In genomic region chr19:28234637-28235036, GRCh38 we compare ENCODE assay signal across 24 cellular contexts.
DNase-seq lines count a peak whose midpoint lies in the region; ATAC-seq and TF ChIP-seq lines count a peak whose summit lies in the region.
"Had no signal": no experiment of that assay in that cellular context is flagged by ENCODE, and none has a peak within 500 bp of the region (broad histone marks: within the 10 kb centered on the region; RNA-seq: fewer than 3 reads in every experiment).

No MANE protein-coding gene starts in this region.

- peak; percentile 52; the same call in 2 of the 3 replicates for ATAC-seq in RWPE2 (ENCODE audit: low read depth)
- no peak for ATAC-seq in GM21576 (IDR thresholded peaks at IDR 0.05; ENCODE audit: unreplicated experiment)
- ATAC-seq in HG03354 (IDR thresholded peaks at IDR 0.05; ENCODE audit: poor library complexity, severe bottlenecking, unreplicated experiment), result no peak
- ATAC-seq: activated naive CD8-positive, alpha-beta T cell treated with anti-CD3 and anti-CD28 coated beads, Interleukin-2, amount 50 U/mL, for 24 hours; K562; natural killer cell had no signal

- TF ChIP-seq CTCF in RWPE2 (IDR thresholded peaks at IDR 0.05; ENCODE audit: poor library complexity, severe bottlenecking), result no peak

- H3K4me3 ChIP-seq in RWPE2 (ENCODE audit: severe bottlenecking), result no peak overlapping the region
- H3K4me3 ChIP-seq: BLaER1, heart left ventricle, K562, skin epidermis, tibial nerve had no signal

- H3K27me3 ChIP-seq in RWPE2 (ENCODE audit: insufficient read depth, poor library complexity, severe bottlenecking), result peaks cover 40% of the 10 kb centered on the region
- H3K27me3 ChIP-seq: BLaER1, tibial nerve had no signal

- H3K4me1 ChIP-seq in RWPE2 (ENCODE audit: insufficient read depth, poor library complexity, severe bottlenecking), result no peaks in the 10 kb centered on the region
- H3K4me1 ChIP-seq: BLaER1, heart left ventricle, parathyroid adenoma, tibial nerve had no signal

- DNase-seq in ELF-1 (ENCODE audit: low read depth, low spot score) (peak; percentile 36), RWPE2 (ENCODE audit: low spot score) (no peak), glomerular visceral epithelial cell (ENCODE audit: extremely low spot score) (peak; percentile 69), retina (peak; percentile 43), NCI-H1694 (lab: John Stamatoyannopoulos, UW) (no peak), HUDEP-2 (lab: John Stamatoyannopoulos, UW; ENCODE audit: unreplicated experiment in 76 of 76) (no peak)
- DNase-seq: activated CD4-positive, CD25-positive, alpha-beta regulatory T cell treated with anti-CD3 and anti-CD28 coated beads, Interleukin-2, amount 50 U/mL, for 72 hours; activated naive CD8-positive, alpha-beta T cell treated with anti-CD3 and anti-CD28 coated beads, Interleukin-2, amount 50 U/mL, for 24 hours; caudate nucleus; effector memory CD4-positive, alpha-beta T cell; immature natural killer cell; mammary epithelial cell; natural killer cell; NCI-H1694 treated with DMSO at 0.1 percent for 48 hours; NCI-H2227 treated with DMSO at 0.1 percent for 48 hours; NCI-H82 had no signal

- no peak overlapping the region for H3K27ac ChIP-seq in RWPE2 (ENCODE audit: poor library complexity, severe bottlenecking)
- H3K27ac ChIP-seq: BLaER1, heart left ventricle, parathyroid adenoma, skin epidermis, tibial nerve had no signal

- H3K9me3 ChIP-seq in RWPE2 (ENCODE audit: severe bottlenecking), result no peaks in the 10 kb centered on the region
- H3K9me3 ChIP-seq: BLaER1, heart left ventricle, tibial nerve had no signal

- no peaks in the 10 kb centered on the region for H3K36me3 ChIP-seq in RWPE2 (ENCODE audit: low read depth)
- H3K36me3 ChIP-seq: BLaER1, heart left ventricle, tibial nerve had no signal

Comparison
In these comparisons a context has a peak if more than half of its experiments do, and no peak if none do; other contexts are left out.
1. DNase-seq: peak in ELF-1 (single experiment), glomerular visceral epithelial cell (single experiment) and retina (single experiment); none in RWPE2 (single experiment), NCI-H1694 (single experiment) and HUDEP-2 (0 of 76).